ENCODE assay signal across 10 cellular contexts in the genomic region with DNA sequence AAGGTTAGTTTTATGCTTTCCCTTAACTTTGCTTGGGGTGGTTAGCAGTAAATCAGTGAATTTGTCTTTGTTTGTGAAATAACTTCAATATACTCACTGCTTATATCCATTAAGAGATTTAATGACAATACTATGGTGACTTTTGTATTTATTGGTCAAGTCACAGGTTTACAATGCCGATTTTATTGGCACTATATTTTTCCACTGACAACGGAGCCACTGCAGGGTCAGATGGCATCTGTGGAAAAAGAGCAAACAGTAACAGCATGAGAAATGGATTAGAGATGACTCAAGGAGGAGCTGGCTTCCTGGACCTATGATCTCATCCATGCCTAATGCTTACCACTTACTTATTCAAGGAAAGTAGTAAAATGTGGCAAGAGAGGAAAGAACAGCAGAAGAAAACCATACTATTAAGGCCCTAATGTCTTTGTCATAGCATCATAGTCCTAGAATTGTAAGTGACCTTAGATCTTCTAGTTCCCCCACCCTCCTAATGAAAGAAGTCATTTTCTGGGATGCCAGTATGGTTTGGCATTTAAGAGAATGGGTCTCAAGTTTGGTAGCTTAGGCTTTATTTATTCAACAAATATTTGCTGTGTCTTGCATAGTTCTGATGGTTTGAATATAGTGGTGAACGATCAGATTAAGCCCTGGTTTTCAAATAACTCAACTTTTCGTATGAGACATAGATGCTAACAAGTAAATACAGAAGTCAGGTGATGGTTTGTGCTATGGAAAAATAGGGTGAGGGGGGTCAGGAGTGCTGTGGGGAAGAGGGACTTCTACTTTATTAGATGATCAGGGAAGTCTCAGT. TPM values are rescaled to one million over a fixed set of nuclear protein-coding genes. Genes with fewer than 3 reads are reported as not detected.
DNase-seq lines count a peak whose midpoint lies in the region; ATAC-seq and TF ChIP-seq lines count a peak whose summit lies in the region.
"Had no signal": no experiment of that assay in that cellular context is flagged by ENCODE, and none has a peak within 500 bp of the region (broad histone marks: within the 10 kb centered on the region; RNA-seq: fewer than 3 reads in every experiment).

No MANE protein-coding gene starts in this region.

- RAD21 ChIA-PET in HCT116 (lab: Charles Lee; ENCODE audit: low non-redundant PET in 1 of 2, low total read pairs in 2 of 2, uncharacterized antibody in 2 of 2, unreplicated experiment in 2 of 2) = no interaction called here

- no peaks in the 10 kb centered on the region for H3K9me2 ChIP-seq in HCT116 (ENCODE audit: insufficient read depth)

- H3K27me3 ChIP-seq in HCT116 (ENCODE audit: insufficient read depth, low read length) = no peaks in the 10 kb centered on the region

- DNase-seq in HCT116 (ENCODE audit: low read depth, low spot score) (no peak), fibroblast of the aortic adventitia (ENCODE audit: low read depth) (peak; percentile 74), smooth muscle cell of the brain vasculature (ENCODE audit: low read depth, low spot score) (peak; percentile 54), SIG-M5 (lab: John Stamatoyannopoulos, UW) (no peak)
- DNase-seq: caudate nucleus; left cardiac atrium; stimulated activated CD4-positive, alpha-beta T cell treated with anti-CD3 and anti-CD28 coated beads, Interleukin-15, amount 100 ng/mL, for 24 hours had no signal

- no peaks in the 10 kb centered on the region for H4K20me1 ChIP-seq in HCT116 (ENCODE audit: insufficient read depth)

- ATAC-seq in HCT116 (no peak), SK-N-SH treated with all-trans-retinoic acid at 6 μM for 48 hours (peak; percentile 84), HG03045 (IDR thresholded peaks at IDR 0.05; ENCODE audit: unreplicated experiment) (no peak), GM21367 (IDR thresholded peaks at IDR 0.05; ENCODE audit: unreplicated experiment) (no peak)

- POLR2A ChIA-PET in HCT116 (lab: Charles Lee) = no interaction called here

- H3K79me2 ChIP-seq in HCT116 (ENCODE audit: insufficient read depth, low read length) = no peaks in the 10 kb centered on the region

- no peak overlapping the region for H3K4me3 ChIP-seq in HCT116 (replicated peaks in 1 of 2; ENCODE audit: low read depth in 1 of 2, low read length in 2 of 2)
- no peak overlapping the region for H3K4me3 ChIP-seq in fibroblast of the aortic adventitia (ENCODE audit: low read depth, low read length)

- no peaks in the 10 kb centered on the region for H3K4me1 ChIP-seq in HCT116 (ENCODE audit: control insufficient read depth in 1 of 2, insufficient read depth in 2 of 2, low read length in 2 of 2)

- H3K9me3 ChIP-seq in HCT116 (ENCODE audit: control insufficient read depth in 1 of 2, insufficient read depth in 1 of 2, low read depth in 1 of 2, low read length in 2 of 2) = no peaks in the 10 kb centered on the region

- no peak for TF ChIP-seq RAD21 in HCT116 (IDR thresholded peaks at IDR 0.05; ENCODE audit: low read depth)

- intact Hi-C loops in HCT116 (cut with micrococcal nuclease) = no loop called here

- no peaks in the 10 kb centered on the region for H3K36me3 ChIP-seq in HCT116 (ENCODE audit: control insufficient read depth in 1 of 2, insufficient read depth in 2 of 2, low read length in 2 of 2)

- H3K4me2 ChIP-seq in HCT116 (ENCODE audit: low read length) = no peak overlapping the region

- CTCF ChIA-PET in HCT116 (lab: Charles Lee) = no interaction called here

- BruUV-seq in HCT116 (replicated peaks; lab: Mats Ljungman, UMichigan) = no TSS peak

- no peak overlapping the region for H3K9ac ChIP-seq in HCT116 (ENCODE audit: low read length)

- no peak for TF ChIP-seq CTCF in HCT116 (IDR thresholded peaks at IDR 0.05 in 2 of 3, conservative IDR thresholded peaks at IDR 0.05 in 1 of 3; ENCODE audit: borderline replicate concordance in 1 of 3, insufficient read depth in 1 of 3, low read depth in 2 of 3, low read length in 2 of 3)
- TF ChIP-seq CTCF in fibroblast of the aortic adventitia (IDR thresholded peaks at IDR 0.05; ENCODE audit: insufficient read depth, low read length) = no peak

- H3K27ac ChIP-seq in HCT116 (ENCODE audit: low read depth, low read length) = no peak overlapping the region

- no peak overlapping the region for H2AFZ ChIP-seq in HCT116 (ENCODE audit: low read depth, low read length, poor library complexity, severe bottlenecking)

- no peak for TF ChIP-seq POLR2A in HCT116 (IDR thresholded peaks at IDR 0.05; ENCODE audit: borderline replicate concordance, extremely low read depth, insufficient read depth, insufficient read length)

TF ChIP-seq in HCT116, 20 proteins besides CTCF, POLR2A, EP300 and RAD21:
- TF ChIP-seq SP1 (IDR thresholded peaks at IDR 0.05; ENCODE audit: low read depth) (0 out of 2 replicates have a peak, but pooled peaks have one; percentile 7), FOSL1 (IDR thresholded peaks at IDR 0.05; ENCODE audit: low read depth) (no peak), EGR1 (IDR thresholded peaks at IDR 0.05; ENCODE audit: low read depth) (no peak), EZH2phosphoT487 (IDR thresholded peaks at IDR 0.05; ENCODE audit: borderline replicate concordance) (no peak)

TF ChIP-seq in SK-N-SH treated with all-trans-retinoic acid at 6 μM for 48 hours, 23 proteins besides CTCF, POLR2A, EP300 and RAD21:
- TF ChIP-seq, protein P1, sequence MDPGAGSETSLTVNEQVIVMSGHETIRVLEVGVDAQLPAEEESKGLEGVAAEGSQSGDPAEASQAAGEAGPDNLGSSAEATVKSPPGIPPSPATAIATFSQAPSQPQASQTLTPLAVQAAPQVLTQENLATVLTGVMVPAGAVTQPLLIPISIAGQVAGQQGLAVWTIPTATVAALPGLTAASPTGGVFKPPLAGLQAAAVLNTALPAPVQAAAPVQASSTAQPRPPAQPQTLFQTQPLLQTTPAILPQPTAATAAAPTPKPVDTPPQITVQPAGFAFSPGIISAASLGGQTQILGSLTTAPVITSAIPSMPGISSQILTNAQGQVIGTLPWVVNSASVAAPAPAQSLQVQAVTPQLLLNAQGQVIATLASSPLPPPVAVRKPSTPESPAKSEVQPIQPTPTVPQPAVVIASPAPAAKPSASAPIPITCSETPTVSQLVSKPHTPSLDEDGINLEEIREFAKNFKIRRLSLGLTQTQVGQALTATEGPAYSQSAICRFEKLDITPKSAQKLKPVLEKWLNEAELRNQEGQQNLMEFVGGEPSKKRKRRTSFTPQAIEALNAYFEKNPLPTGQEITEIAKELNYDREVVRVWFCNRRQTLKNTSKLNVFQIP (CRISPR knock-in tag; IDR thresholded peaks at IDR 0.05; ENCODE audit: borderline replicate concordance, low read depth) = no peak
- peak; percentile 24 for TF ChIP-seq ISL1 (CRISPR knock-in tag; IDR thresholded peaks at IDR 0.05)
- no peak for TF ChIP-seq ZNF8 (CRISPR knock-in tag; IDR thresholded peaks at IDR 0.05)
- 0 out of 2 replicates have a peak, but pooled peaks have one; percentile 20 for TF ChIP-seq ZFP3 (CRISPR knock-in tag; IDR thresholded peaks at IDR 0.05)
- TF ChIP-seq OSR1 (CRISPR knock-in tag; IDR thresholded peaks at IDR 0.05) = no peak
- TF ChIP-seq RARB (CRISPR knock-in tag; IDR thresholded peaks at IDR 0.05) = no peak

RNA-seq across cellular contexts. Expression of a gene that starts 18.5 kb away (rescaled TPM):
- total RNA-seq in HCT116 (2021; ENCODE audit: unreplicated experiment) (2.1 TPM), fibroblast of the aortic adventitia (ENCODE audit: low replicate concordance) (0.54 and 1.2 TPM in 2 replicates)
- polyA plus RNA-seq in HCT116 (2012) = 1.7 and 2.4 TPM in 2 replicates

Comparison
In these comparisons a context has a peak if more than half of its experiments do, and no peak if none do; other contexts are left out.
1. DNase-seq: peak in fibroblast of the aortic adventitia (single experiment) and smooth muscle cell of the brain vasculature (single experiment); none in HCT116 (single experiment) and SIG-M5 (single experiment).